Comparison of ENCODE assay signal across 13 cellular contexts in the genomic region with DNA sequence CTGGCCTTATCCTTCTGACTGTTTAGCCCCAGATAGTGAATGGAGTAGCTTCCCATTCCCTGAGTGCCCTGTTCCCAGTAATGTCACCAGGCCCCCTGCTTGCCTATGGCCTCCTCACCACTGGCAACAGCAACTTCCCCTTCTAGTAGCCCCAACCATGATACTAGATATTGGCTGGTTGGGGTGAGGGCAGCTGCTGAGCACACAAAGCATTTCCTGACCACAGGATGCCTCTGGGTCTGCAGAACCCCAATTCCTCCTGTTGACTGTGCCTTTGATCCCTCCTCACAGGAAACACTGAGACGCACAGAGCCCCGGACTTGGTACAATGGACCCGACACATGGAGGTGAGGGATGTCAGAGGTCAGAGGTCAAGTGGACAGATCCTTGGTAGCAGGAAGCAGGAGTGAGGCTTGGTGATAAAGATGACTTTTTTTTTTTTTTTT. TPM values are rescaled to one million over a fixed set of nuclear protein-coding genes. Genes with fewer than 3 reads are reported as not detected.
DNase-seq lines count a peak whose midpoint lies in the region; ATAC-seq, FAIRE-seq and TF ChIP-seq lines count a peak whose summit lies in the region.
"Had no signal": no experiment of that assay in that cellular context is flagged by ENCODE, and none has a peak within 500 bp of the region (broad histone marks: within the 10 kb centered on the region; RNA-seq: fewer than 3 reads in every experiment).

No MANE protein-coding gene starts in this region.

- no peaks in the 10 kb centered on the region for H4K20me1 ChIP-seq in SU-DHL-6 (ENCODE audit: low read depth, low read length)

- no peak for FAIRE-seq in GM12892 (lab: Jason Lieb, UNC)

- peaks cover 14% of the 10 kb centered on the region for H3F3A ChIP-seq in SU-DHL-6 (ENCODE audit: insufficient read depth)

- no peaks in the 10 kb centered on the region for H3K9me2 ChIP-seq in SU-DHL-6 (replicated peaks; ENCODE audit: insufficient read depth, low read length)

- H3K9ac ChIP-seq in SU-DHL-6 (ENCODE audit: low read length): peak overlapping the region; percentile 50
- H3K9ac ChIP-seq in endodermal cell (ENCODE audit: extremely low read depth, low read length, poor library complexity, severe bottlenecking): no peak overlapping the region

- WGBS in endodermal cell (ENCODE audit: insufficient coverage in 1 of 2, insufficient read length in 1 of 2), 2 experiments: 93 to 100% methylated on average over 1 to 3 of the region's 3 CpGs

- H3K27ac ChIP-seq in SU-DHL-6 (ENCODE audit: low read depth, low read length) (peak overlapping the region; percentile 87), endodermal cell (ENCODE audit: low read depth, low read length) (no peak overlapping the region)

- TF ChIP-seq CTCF in GM20000 (IDR thresholded peaks at IDR 0.05; ENCODE audit: extremely low read depth, missing control alignments): no peak
- TF ChIP-seq CTCF in SU-DHL-6 (IDR thresholded peaks at IDR 0.05; ENCODE audit: insufficient read depth, low read length, poor library complexity, severe bottlenecking): no peak
- TF ChIP-seq CTCF in endodermal cell (conservative IDR thresholded peaks at IDR 0.05): no peak
- no peak for TF ChIP-seq CTCF in omental fat pad (IDR thresholded peaks at IDR 0.05)

- peak overlapping the region; percentile 49 for H3K4me2 ChIP-seq in SU-DHL-6 (ENCODE audit: low read depth, low read length, poor library complexity, severe bottlenecking)

- TF ChIP-seq POLR2A in GM12892 (IDR thresholded peaks at IDR 0.05; ENCODE audit: low read depth, low read length): no peak

- H3K79me2 ChIP-seq in SU-DHL-6 (ENCODE audit: insufficient read depth, low read length): no peaks in the 10 kb centered on the region

- no peaks in the 10 kb centered on the region for H3K36me3 ChIP-seq in SU-DHL-6 (ENCODE audit: low read length)
- H3K36me3 ChIP-seq in endodermal cell (ENCODE audit: control insufficient read depth, insufficient read depth, low read length): no peaks in the 10 kb centered on the region
- H3K36me3 ChIP-seq: BE2C had no signal

- H3K36me3 Mint-ChIP-seq in endodermal cell (ENCODE audit: low read depth): no peaks in the 10 kb centered on the region

- H3K27ac Mint-ChIP-seq in endodermal cell: no peak overlapping the region

- no peaks in the 10 kb centered on the region for H3K9me3 ChIP-seq in SU-DHL-6 (ENCODE audit: insufficient read depth, low read length)
- H3K9me3 ChIP-seq in endodermal cell (ENCODE audit: control insufficient read depth, low read length): peaks cover 10% of the 10 kb centered on the region
- H3K9me3 ChIP-seq: BE2C had no signal

- H3K9me3 Mint-ChIP-seq in endodermal cell: peaks cover 4% of the 10 kb centered on the region

- H3K27me3 ChIP-seq in SU-DHL-6 (ENCODE audit: low read length): no peaks in the 10 kb centered on the region
- peaks cover 1% of the 10 kb centered on the region for H3K27me3 ChIP-seq in endodermal cell (ENCODE audit: control insufficient read depth, insufficient read depth, low read length, poor library complexity, severe bottlenecking)
- H3K27me3 ChIP-seq: BE2C had no signal

- ATAC-seq in omental fat pad (ENCODE audit: low FRiP score): no peak

- no peak overlapping the region for H2AFZ ChIP-seq in SU-DHL-6 (ENCODE audit: low read depth, low read length, severe bottlenecking)

- H3K27me3 Mint-ChIP-seq in endodermal cell (ENCODE audit: insufficient read depth): peaks cover 9% of the 10 kb centered on the region

- H3K4me3 ChIP-seq in SU-DHL-6 (ENCODE audit: insufficient read depth, low read length, poor library complexity, severe bottlenecking) (peak overlapping the region; percentile 40), endodermal cell (ENCODE audit: low read length) (no peak overlapping the region)

- DNase-seq in AML-193 (lab: John Stamatoyannopoulos, UW) (peak; percentile 74 to 89), GM20000 (ENCODE audit: low spot score) (peak; percentile 30), endodermal cell (peak; percentile 41), GM12892 (ENCODE audit: insufficient read length) (no peak), epidermal melanocyte (ENCODE audit: insufficient read length, low spot score) (no peak), omental fat pad (ENCODE audit: low spot score) (no peak)
- no peak for DNase-seq in stimulated activated CD4-positive, alpha-beta T cell treated with anti-CD3 and anti-CD28 coated beads, Interleukin-4, amount 100 ng/mL, for 1 hour
- DNase-seq: BE2C, GOT3, NCI-H187, SHP77 treated with DMSO at 0.1 percent for 48 hours had no signal

- peaks cover 42% of the 10 kb centered on the region for H3K4me1 Mint-ChIP-seq in endodermal cell

- peaks cover 23% of the 10 kb centered on the region for H3K4me1 ChIP-seq in endodermal cell (ENCODE audit: control insufficient read depth, insufficient read depth, low read length)

- H3K4me3 Mint-ChIP-seq in endodermal cell: no peak overlapping the region

RNA-seq across cellular contexts. Expression of a gene that starts 0.6 kb away (rescaled TPM):
- under 1 TPM; 0.46 to 0.71 TPM for total RNA-seq in endodermal cell
- polyA plus RNA-seq in endodermal cell (2013, experiment 1 of 2): 0.28 TPM
- polyA plus RNA-seq in endodermal cell (2013, experiment 2 of 2): 0.21 TPM
- polyA plus RNA-seq in GM12892 (2012; ENCODE audit: missing spikeins): not detected
- total RNA-seq in omental fat pad: not detected
- total RNA-seq: chondrocyte had no signal

RNA-seq across cellular contexts. Expression of a gene that starts 6.4 kb away (rescaled TPM):
- total RNA-seq in endodermal cell: 10 to 100 TPM; 21.7 to 48.4 TPM
- 13.5 TPM for polyA plus RNA-seq in endodermal cell (2013, experiment 1 of 2)
- polyA plus RNA-seq in endodermal cell (2013, experiment 2 of 2): 23.1 TPM
- polyA plus RNA-seq in GM12892 (2012; ENCODE audit: missing spikeins): not detected
- 100 to 1,000 TPM; 246 to 902 (median 719) TPM for total RNA-seq in omental fat pad

RNA-seq across cellular contexts. Expression of a gene that starts 24.7 kb away (rescaled TPM):
- total RNA-seq in endodermal cell (10 to 100 TPM; 13.0 to 18.4 TPM), omental fat pad (10 to 100 TPM; 31.5 to 42.3 (median 36.3) TPM)
- polyA plus RNA-seq in endodermal cell (2013, experiment 1 of 2): 6.8 TPM
- polyA plus RNA-seq in endodermal cell (2013, experiment 2 of 2): 7.2 TPM
- polyA plus RNA-seq in GM12892 (2012; ENCODE audit: missing spikeins): 14.1 TPM

RNA-seq across cellular contexts. Expression of a gene that starts 54.0 kb away (rescaled TPM):
- 10 to 100 TPM; 10.2 to 12.6 TPM for total RNA-seq in endodermal cell
- 9.5 TPM for polyA plus RNA-seq in endodermal cell (2013, experiment 1 of 2)
- 9.6 TPM for polyA plus RNA-seq in endodermal cell (2013, experiment 2 of 2)
- polyA plus RNA-seq in GM12892 (2012; ENCODE audit: missing spikeins): 0.47 TPM
- 100 to 1,000 TPM in 3 of 4 donors, 10 to 100 TPM in 1; 97.7 to 444 (median 154) TPM for total RNA-seq in omental fat pad

Comparison
In these comparisons a context has a peak if more than half of its experiments do, and no peak if none do; other contexts are left out.
1. DNase-seq: peak in AML-193 (2 of 2), GM20000 (single experiment) and endodermal cell (single experiment); none in GM12892 (single experiment), epidermal melanocyte (single experiment), omental fat pad (single experiment) and stimulated activated CD4-positive, alpha-beta T cell treated with anti-CD3 and anti-CD28 coated beads, Interleukin-4, amount 100 ng/mL, for 1 hour (single experiment).
2. RNA of a gene that starts 6.4 kb away (total RNA-seq): 246 to 902 TPM in omental fat pad; 21.7 to 48.4 TPM in endodermal cell; every median in the first group is over 4 times any median in the second.